8 cellular contexts compared by ENCODE assay signal in the genomic region with DNA sequence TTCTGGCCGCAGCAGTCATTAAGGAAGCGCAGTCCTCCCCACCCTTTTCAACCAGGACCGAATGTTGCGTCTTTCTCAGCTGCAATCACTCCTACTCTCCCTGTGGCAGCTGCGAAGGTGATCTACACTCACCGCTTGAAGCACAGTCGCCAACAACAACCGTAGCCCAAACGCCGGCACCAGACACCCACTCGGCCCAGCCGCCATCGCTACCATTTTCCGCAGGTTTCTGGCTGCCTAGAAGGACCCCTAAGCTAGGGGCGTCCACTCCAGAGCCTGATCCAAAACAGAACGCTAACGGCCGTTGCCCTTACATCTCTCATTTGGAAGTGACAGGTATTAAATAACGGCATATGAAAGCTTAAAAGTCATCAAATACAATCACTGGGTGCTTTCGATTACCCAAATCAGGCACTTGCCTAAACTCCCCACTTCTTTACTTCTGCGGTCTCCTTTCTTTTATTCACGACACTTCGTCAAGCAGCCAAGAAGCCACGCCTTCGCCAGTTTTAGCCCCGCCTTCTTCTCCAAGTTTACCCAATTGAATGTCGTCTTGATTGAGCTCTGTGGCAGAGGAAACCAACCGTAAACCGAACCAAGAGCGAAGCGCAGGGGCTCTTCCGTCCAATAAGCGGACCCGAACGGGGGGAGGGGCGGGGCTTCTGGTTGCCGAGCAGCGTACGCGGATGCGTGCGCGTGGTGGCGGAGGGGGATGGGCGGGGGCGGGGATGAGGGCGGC. TPM values are rescaled to one million over a fixed set of nuclear protein-coding genes. Genes with fewer than 3 reads are reported as not detected.
DNase-seq lines count a peak whose midpoint lies in the region; ATAC-seq, FAIRE-seq and TF ChIP-seq lines count a peak whose summit lies in the region.

A gene (minus strand): TSS at position 231 of the 739 bp plus-strand sequence. CDS start 15 bp downstream, at position 216.

- peak; percentile 94 for ATAC-seq in activated T-helper 17 cell treated with anti-CD3 and anti-CD28 coated beads, Interleukin-2, amount 50 U/mL, for 72 hours (replicated peaks)
- ATAC-seq in naive thymus-derived CD4-positive, alpha-beta T cell, result peak; percentile 93
- ATAC-seq in stimulated activated naive B cell treated with anti-CD40 and anti-IgM and Interleukin-4, amounts not matched to agents 10 μg/mL and 1 μg/mL and 100 μg/mL, for 72 hours (replicated peaks), result peak; percentile 88 to 91

- peaks cover 15 to 32% of the 10 kb centered on the region in 2 donors for H3K4me1 ChIP-seq in naive thymus-derived CD4-positive, alpha-beta T cell (ENCODE audit: control insufficient read depth in 2 of 2, insufficient read depth in 2 of 2, low read length in 2 of 2)

- no peak within 1 kb of the TSS for H3K27ac Mint-ChIP-seq in activated T-helper 17 cell treated with anti-CD3 and anti-CD28 coated beads, Interleukin-2, amount 50 U/mL, for 72 hours
- no peak within 1 kb of the TSS for H3K27ac Mint-ChIP-seq in naive thymus-derived CD4-positive, alpha-beta T cell
- H3K27ac Mint-ChIP-seq in stimulated activated naive B cell treated with anti-CD40 and anti-IgM and Interleukin-4, amounts not matched to agents 10 μg/mL and 1 μg/mL and 100 μg/mL, for 72 hours, result no peak within 1 kb of the TSS

- DNase-seq in ELF-1 (ENCODE audit: low read depth, low spot score) (peak; percentile 100), H54 (ENCODE audit: insufficient read length, low spot score) (peak; percentile 89), LoVo (ENCODE audit: low spot score) (peak; percentile 99), RWPE1 (ENCODE audit: low spot score) (peak; percentile 98), fibroblast of mammary gland (ENCODE audit: low read depth) (peak; percentile 100)
- peak; percentile 94 to 100 (median 99) for DNase-seq in naive thymus-derived CD4-positive, alpha-beta T cell
- peak; percentile 99 for DNase-seq in stimulated activated naive B cell treated with anti-CD40 and anti-IgM and Interleukin-4, amounts not matched to agents 10 μg/mL and 1 μg/mL and 100 μg/mL, for 72 hours

- H3K27me3 ChIP-seq in naive thymus-derived CD4-positive, alpha-beta T cell (ENCODE audit: control insufficient read depth in 2 of 2, insufficient read depth in 2 of 2, low read length in 2 of 2), result no peaks in the 10 kb centered on the region

- H3K9me3 Mint-ChIP-seq in activated T-helper 17 cell treated with anti-CD3 and anti-CD28 coated beads, Interleukin-2, amount 50 U/mL, for 72 hours, result no peaks in the 10 kb centered on the region
- no peaks in the 10 kb centered on the region for H3K9me3 Mint-ChIP-seq in naive thymus-derived CD4-positive, alpha-beta T cell
- H3K9me3 Mint-ChIP-seq in stimulated activated naive B cell treated with anti-CD40 and anti-IgM and Interleukin-4, amounts not matched to agents 10 μg/mL and 1 μg/mL and 100 μg/mL, for 72 hours, result no peaks in the 10 kb centered on the region

- H3K4me3 Mint-ChIP-seq in activated T-helper 17 cell treated with anti-CD3 and anti-CD28 coated beads, Interleukin-2, amount 50 U/mL, for 72 hours, result no peak within 1 kb of the TSS
- no peak within 1 kb of the TSS for H3K4me3 Mint-ChIP-seq in naive thymus-derived CD4-positive, alpha-beta T cell
- no peak within 1 kb of the TSS for H3K4me3 Mint-ChIP-seq in stimulated activated naive B cell treated with anti-CD40 and anti-IgM and Interleukin-4, amounts not matched to agents 10 μg/mL and 1 μg/mL and 100 μg/mL, for 72 hours

- POLR2A ChIA-PET in RWPE1 (lab: Yijun Ruan, JAX; ENCODE audit: low non-redundant PET), result interaction anchor here (0.7 kb wide), 1 partner anchor 11 kb away, joined by 3 read pairs; no protein-coding TSS in a partner anchor
- POLR2A ChIA-PET in naive thymus-derived CD4-positive, alpha-beta T cell (lab: Charles Lee), result interaction anchor here (0.7 to 3.4 kb wide), 11 partner anchors 8 to 1769 kb away, joined by 3 to 37 read pairs (median 4); a partner anchor contains a TSS

- H3K9me3 ChIP-seq in naive thymus-derived CD4-positive, alpha-beta T cell (ENCODE audit: control insufficient read depth in 2 of 3, low read length in 3 of 3), result no peaks in the 10 kb centered on the region

- H3K27ac ChIP-seq in RWPE1, result peak within 1 kb of the TSS; percentile 83
- H3K27ac ChIP-seq in naive thymus-derived CD4-positive, alpha-beta T cell (ENCODE audit: low read depth, low read length), result peak within 1 kb of the TSS; percentile 89

- H3K36me3 Mint-ChIP-seq in activated T-helper 17 cell treated with anti-CD3 and anti-CD28 coated beads, Interleukin-2, amount 50 U/mL, for 72 hours (ENCODE audit: low read depth), result no peaks in the 10 kb centered on the region
- H3K36me3 Mint-ChIP-seq in naive thymus-derived CD4-positive, alpha-beta T cell, result peaks cover 3 to 21% (median 15%) of the 10 kb centered on the region in 5 donors
- H3K36me3 Mint-ChIP-seq in stimulated activated naive B cell treated with anti-CD40 and anti-IgM and Interleukin-4, amounts not matched to agents 10 μg/mL and 1 μg/mL and 100 μg/mL, for 72 hours, result peaks cover 23 to 25% of the 10 kb centered on the region in 2 donors

- H3K36me3 ChIP-seq in naive thymus-derived CD4-positive, alpha-beta T cell (ENCODE audit: control insufficient read depth in 2 of 3, insufficient read depth in 3 of 3, low read length in 3 of 3), result peaks cover 0 to 18% (median 0%) of the 10 kb centered on the region in 3 experiments

- no peaks in the 10 kb centered on the region for H3K27me3 Mint-ChIP-seq in activated T-helper 17 cell treated with anti-CD3 and anti-CD28 coated beads, Interleukin-2, amount 50 U/mL, for 72 hours
- H3K27me3 Mint-ChIP-seq in naive thymus-derived CD4-positive, alpha-beta T cell, result no peaks in the 10 kb centered on the region
- H3K27me3 Mint-ChIP-seq in stimulated activated naive B cell treated with anti-CD40 and anti-IgM and Interleukin-4, amounts not matched to agents 10 μg/mL and 1 μg/mL and 100 μg/mL, for 72 hours, result no peaks in the 10 kb centered on the region

- CTCF ChIA-PET in RWPE1 (lab: Yijun Ruan, JAX), result interaction anchor here (0.6 kb wide), 1 partner anchor 170 kb away, joined by 3 read pairs; no protein-coding TSS in a partner anchor
- CTCF ChIA-PET in naive thymus-derived CD4-positive, alpha-beta T cell (lab: Charles Lee), result interaction anchor here (0.7 to 1.2 kb wide), 3 partner anchors 51 to 414 kb away, joined by 3 to 6 read pairs (median 3); no protein-coding TSS in a partner anchor

- peak; percentile 95 for FAIRE-seq in H54 (lab: Jason Lieb, UNC)

- intact Hi-C loops in naive thymus-derived CD4-positive, alpha-beta T cell (cut with micrococcal nuclease), result loop anchor here (1.0 to 10.0 kb wide), 20 partner anchors 20 to 1977 kb away; a partner anchor contains a TSS

- H3K4me3 ChIP-seq in fibroblast of mammary gland (ENCODE audit: control insufficient read depth, low read depth, low read length), result peak within 1 kb of the TSS; percentile 99
- H3K4me3 ChIP-seq in naive thymus-derived CD4-positive, alpha-beta T cell (ENCODE audit: low read length), result peak within 1 kb of the TSS; percentile 96

- H3K4me1 Mint-ChIP-seq in activated T-helper 17 cell treated with anti-CD3 and anti-CD28 coated beads, Interleukin-2, amount 50 U/mL, for 72 hours, result peaks cover 30% of the 10 kb centered on the region
- H3K4me1 Mint-ChIP-seq in naive thymus-derived CD4-positive, alpha-beta T cell, result peaks cover 6 to 50% (median 43%) of the 10 kb centered on the region in 7 donors
- H3K4me1 Mint-ChIP-seq in stimulated activated naive B cell treated with anti-CD40 and anti-IgM and Interleukin-4, amounts not matched to agents 10 μg/mL and 1 μg/mL and 100 μg/mL, for 72 hours, result peaks cover 26 to 38% of the 10 kb centered on the region in 2 donors

- peak; percentile 75 for TF ChIP-seq POLR2A in H54 (IDR thresholded peaks at IDR 0.05; ENCODE audit: low read depth, low read length)

- no peak for TF ChIP-seq CTCF in RWPE1 (conservative IDR thresholded peaks at IDR 0.05; ENCODE audit: low read depth)
- TF ChIP-seq CTCF in fibroblast of mammary gland (conservative IDR thresholded peaks at IDR 0.05; ENCODE audit: control insufficient read depth, insufficient read depth, low read depth, low read length), result no peak

RNA-seq across cellular contexts. Expression of the gene that starts here (rescaled TPM):
- total RNA-seq in activated T-helper 17 cell treated with anti-CD3 and anti-CD28 coated beads, Interleukin-2, amount 50 U/mL, for 72 hours, result 100 to 1,000 TPM in 1 of 2 donors, 10 to 100 TPM in 1; 90.9 to 153 TPM
- total RNA-seq in naive thymus-derived CD4-positive, alpha-beta T cell, result 100 to 1,000 TPM; 109 to 196 (median 133) TPM
- polyA plus RNA-seq in naive thymus-derived CD4-positive, alpha-beta T cell, result 100 to 1,000 TPM; 233 to 361 TPM

Comparison
In these comparisons a context has a peak if more than half of its experiments do, and no peak if none do; other contexts are left out.
1. Peak in every context shown above with its lines: DNase-seq, ATAC-seq, H3K4me3 ChIP-seq and H3K27ac ChIP-seq.